Comparison of ENCODE assay signal across 21 cellular contexts in the genomic region with DNA sequence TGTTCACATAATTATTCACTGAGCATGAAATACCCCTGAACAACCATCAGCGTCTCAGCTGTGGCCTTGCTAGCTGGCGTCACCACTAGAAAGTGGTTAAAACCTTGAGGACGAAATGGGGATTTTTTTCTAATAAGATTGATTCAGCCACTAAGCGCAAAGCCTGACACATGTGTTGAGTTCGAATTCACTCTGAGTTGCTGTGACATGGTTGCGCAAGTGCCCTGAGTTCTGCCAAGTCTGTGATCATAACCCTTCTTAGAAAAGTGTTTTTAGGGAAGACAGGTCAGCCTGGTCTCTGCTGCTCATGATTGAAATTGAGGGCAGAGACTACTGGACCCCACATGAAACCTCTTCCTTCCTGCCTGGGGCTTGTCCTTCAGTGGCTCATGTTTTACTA.
DNase-seq lines count a peak whose midpoint lies in the region; ATAC-seq, FAIRE-seq and TF ChIP-seq lines count a peak whose summit lies in the region.
"Had no signal": no experiment of that assay in that cellular context is flagged by ENCODE, and none has a peak within 500 bp of the region (broad histone marks: within the 10 kb centered on the region; RNA-seq: fewer than 3 reads in every experiment).

No MANE protein-coding gene starts in this region.

- H3K9ac ChIP-seq in HepG2 (ENCODE audit: insufficient read depth, low read depth, low read length): no peak overlapping the region

- H3K27me3 ChIP-seq in HepG2 (ENCODE audit: control insufficient read depth in 1 of 2, insufficient read depth in 2 of 2, low read length in 2 of 2) (no peaks in the 10 kb centered on the region), right lobe of liver (no peaks in the 10 kb centered on the region)

- H3K27me3 Mint-ChIP-seq in CD14-positive monocyte (ENCODE audit: low read depth in 3 of 3): peaks cover 3 to 10% (median 4%) of the 10 kb centered on the region in 3 donors

- FAIRE-seq in HepG2 (lab: Jason Lieb, UNC): no peak
- FAIRE-seq: A549, G401.6 had no signal

- no peak overlapping the region for H3K4me2 ChIP-seq in HepG2 (ENCODE audit: low read depth, low read length)
- H3K4me2 ChIP-seq: A549, GM23338 had no signal

- H3K27ac Mint-ChIP-seq in CD14-positive monocyte: no peak overlapping the region
- H3K27ac Mint-ChIP-seq: GM23338, HFFc6 had no signal

- no peaks in the 10 kb centered on the region for H3K36me3 Mint-ChIP-seq in CD14-positive monocyte

- TF ChIP-seq POLR2A in HepG2 (IDR thresholded peaks at IDR 0.05; ENCODE audit: insufficient read depth in 1 of 2, low read depth in 2 of 2, low read length in 2 of 2) (no peak), right lobe of liver (IDR thresholded peaks at IDR 0.05) (no peak)

- POLR2A ChIA-PET in HepG2 (lab: Yijun Ruan, JAX): no interaction called here

- CTCF ChIA-PET in HepG2 (lab: Yijun Ruan, JAX; ENCODE audit: low intra/inter-chr PET ratio, low total read pairs): no interaction called here

- no peak overlapping the region for H3K4me3 Mint-ChIP-seq in CD14-positive monocyte
- H3K4me3 Mint-ChIP-seq: GM23338, HFFc6 had no signal

- WGBS in HepG2 (ENCODE audit: low lambda C conversion rate): 36% methylated on average over 6 of the region's 6 CpGs
- WGBS in right lobe of liver (ENCODE audit: insufficient coverage, low coverage, low lambda C conversion rate, missing lambda C conversion rate): 69% methylated on average over 6 of the region's 6 CpGs

- no peaks in the 10 kb centered on the region for H3K79me2 ChIP-seq in HepG2 (ENCODE audit: insufficient read depth, low read length)

- DNase-seq in HepG2 (ENCODE audit: low spot score) (no peak), right lobe of liver (no peak), epithelial cell of esophagus (ENCODE audit: low read depth) (peak; percentile 33), sciatic nerve (ENCODE audit: low spot score) (no peak), Ammon's horn (ENCODE audit: low spot score) (no peak), activated gamma-delta T cell treated with Interleukin-2 at 50 U/mL for 16 hours (no peak), CD14-positive monocyte (ENCODE audit: low spot score) (no peak), GM19238 (ENCODE audit: insufficient read length, low spot score) (no peak)
- DNase-seq: DND-41, HFFc6, Karpas-422, MM.1S, NCI-H1417 treated with DMSO at 0.1 percent for 48 hours, NCI-H2029, NCI-H2171, NCI-H446, OCI-M1, SIG-M5 had no signal

- no peak for TF ChIP-seq EP300 in HepG2 (IDR thresholded peaks at IDR 0.05; ENCODE audit: low read depth in 2 of 2, low read length in 2 of 2)
- no peak for TF ChIP-seq EP300 in HepG2 (CRISPR knock-in tag; IDR thresholded peaks at IDR 0.05; ENCODE audit: borderline replicate concordance)

- in situ Hi-C loops in HepG2 (cut with HindIII; ENCODE audit: extremely low pct_ligation_motif_present, low pct_unique_long_range_greater_than_20kb): no loop called here

- H3K4me3 ChIP-seq in HepG2 (replicated peaks in 1 of 3; ENCODE audit: insufficient read depth in 1 of 3, low read depth in 2 of 3, low read length in 3 of 3) (no peak overlapping the region), right lobe of liver (no peak overlapping the region), epithelial cell of esophagus (ENCODE audit: low read length) (no peak overlapping the region)
- H3K4me3 ChIP-seq: A549, GM23338 had no signal

- H3K4me1 ChIP-seq in HepG2 (ENCODE audit: insufficient read depth, low read length): no peaks in the 10 kb centered on the region
- no peaks in the 10 kb centered on the region for H3K4me1 ChIP-seq in right lobe of liver
- H3K4me1 ChIP-seq: A549 had no signal

- H3K9me3 ChIP-seq in HepG2 (ENCODE audit: low read length) (no peaks in the 10 kb centered on the region), right lobe of liver (no peaks in the 10 kb centered on the region)
- H3K9me3 ChIP-seq: A549 had no signal

- no peak for TF ChIP-seq RAD21 in HepG2 (CRISPR knock-in tag; IDR thresholded peaks at IDR 0.05)

- H3K9me3 Mint-ChIP-seq in CD14-positive monocyte: peaks cover 0 to 2% (median 0%) of the 10 kb centered on the region in 7 donors
- H3K9me3 Mint-ChIP-seq: GM23338, HFFc6 had no signal

- H3K27ac ChIP-seq in HepG2 (ENCODE audit: extremely low read length, insufficient read depth, low read length) (no peak overlapping the region), right lobe of liver (no peak overlapping the region)
- H3K27ac ChIP-seq: A549 had no signal

- H3K36me3 ChIP-seq in HepG2 (replicated peaks in 1 of 2; ENCODE audit: control insufficient read depth in 1 of 2, insufficient read depth in 2 of 2, low read length in 2 of 2): no peaks in the 10 kb centered on the region
- no peaks in the 10 kb centered on the region for H3K36me3 ChIP-seq in right lobe of liver

- no peaks in the 10 kb centered on the region for H4K20me1 ChIP-seq in HepG2 (ENCODE audit: insufficient read depth, low read length)

- peaks cover 1% of the 10 kb centered on the region for H3K4me1 Mint-ChIP-seq in CD14-positive monocyte
- H3K4me1 Mint-ChIP-seq: GM23338 had no signal

- TF ChIP-seq CTCF in HepG2 (CRISPR knock-in tag; IDR thresholded peaks at IDR 0.05): no peak
- TF ChIP-seq CTCF in right lobe of liver (IDR thresholded peaks at IDR 0.05): no peak
- no peak for TF ChIP-seq CTCF in epithelial cell of esophagus (IDR thresholded peaks at IDR 0.05; ENCODE audit: insufficient read depth, low read depth, low read length, missing control alignments)
- TF ChIP-seq CTCF in CD14-positive monocyte (IDR thresholded peaks at IDR 0.05): no peak

- no TSS peak for BruUV-seq in HepG2 (replicated peaks; lab: Mats Ljungman, UMichigan)

- ATAC-seq in HepG2 (no peak), right lobe of liver (no peak), sciatic nerve (peak; percentile 68)
- ATAC-seq: A549, GM23338 had no signal

- intact Hi-C loops in HepG2 (cut with micrococcal nuclease; ENCODE audit: unreplicated experiment): no loop called here
- intact Hi-C loops in right lobe of liver (cut with DNase I): no loop called here
- intact Hi-C loops in sciatic nerve (cut with DNase I): no loop called here
- intact Hi-C loops in CD14-positive monocyte (cut with micrococcal nuclease): no loop called here

- no peak overlapping the region for H2AFZ ChIP-seq in HepG2 (ENCODE audit: low read length)
- H2AFZ ChIP-seq: GM23338 had no signal

TF ChIP-seq in HepG2, 621 proteins besides CTCF, POLR2A, EP300 and RAD21:
- peak; percentile 57 for TF ChIP-seq CEBPB (IDR thresholded peaks at IDR 0.05; ENCODE audit: borderline replicate concordance, low read depth, low read length)
- TF ChIP-seq HNF4G (IDR thresholded peaks at IDR 0.05; ENCODE audit: borderline replicate concordance, low read depth, low read length): no peak
- TF ChIP-seq HNF4G (CRISPR knock-in tag; IDR thresholded peaks at IDR 0.05; ENCODE audit: borderline replicate concordance, low read depth): no peak
